In the genomic region with DNA sequence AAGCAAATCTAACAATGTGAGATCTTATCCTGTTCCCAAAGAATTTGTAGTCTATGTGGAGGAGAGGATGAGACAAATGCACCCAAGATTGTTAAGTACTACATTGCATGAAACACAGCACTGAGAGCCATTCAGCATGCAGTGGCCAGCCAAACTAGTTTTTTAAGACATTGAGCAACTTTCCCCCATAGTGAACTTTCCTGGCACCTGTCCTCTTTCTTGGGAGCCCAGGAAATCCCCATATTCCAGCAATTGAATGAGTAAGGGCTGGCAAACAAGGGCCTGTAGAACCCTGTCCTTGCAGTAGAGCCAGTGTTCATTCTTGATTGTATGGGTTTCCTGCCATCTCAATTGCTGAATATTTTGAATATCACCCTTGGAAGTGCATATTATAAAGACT, we compare ENCODE assay signal across 26 cellular contexts. TPM values are rescaled to one million over a fixed set of nuclear protein-coding genes. Genes with fewer than 3 reads are reported as not detected.
DNase-seq lines count a peak whose midpoint lies in the region; ATAC-seq and TF ChIP-seq lines count a peak whose summit lies in the region.
"Had no signal": no experiment of that assay in that cellular context is flagged by ENCODE, and none has a peak within 500 bp of the region (broad histone marks: within the 10 kb centered on the region; RNA-seq: fewer than 3 reads in every experiment).

No MANE protein-coding gene starts in this region.

- H3K4me3 ChIP-seq in choroid plexus epithelial cell (ENCODE audit: low read depth, low read length): no peak overlapping the region
- no peak overlapping the region for H3K4me3 ChIP-seq in heart left ventricle
- H3K4me3 ChIP-seq: lung, ovary, Peyer's patch, right atrium auricular region, SJCRH30, upper lobe of left lung had no signal

- TF ChIP-seq CTCF in choroid plexus epithelial cell (conservative IDR thresholded peaks at IDR 0.05; ENCODE audit: low read depth, low read length) (no peak), CD14-positive monocyte (IDR thresholded peaks at IDR 0.05) (no peak), heart left ventricle (IDR thresholded peaks at IDR 0.05) (no peak)

- H3K4me1 Mint-ChIP-seq in CD14-positive monocyte: no peaks in the 10 kb centered on the region
- H3K4me1 Mint-ChIP-seq: activated CD8-positive, alpha-beta memory T cell treated with anti-CD3 and anti-CD28 coated beads, Interleukin-2, amount 10 ng/mL, durations not matched to agents 7 days and 5 days; CD4-positive, CD25-positive, alpha-beta regulatory T cell had no signal

- H3K27ac ChIP-seq in heart left ventricle: no peak overlapping the region
- H3K27ac ChIP-seq: ovary, Peyer's patch, right atrium auricular region, SJCRH30, upper lobe of left lung had no signal

- no peaks in the 10 kb centered on the region for H3K27me3 ChIP-seq in heart left ventricle
- H3K27me3 ChIP-seq: ovary, Peyer's patch, right atrium auricular region, SJCRH30, upper lobe of left lung had no signal

- peaks cover 0 to 2% (median 0%) of the 10 kb centered on the region in 3 donors for H3K27me3 Mint-ChIP-seq in CD14-positive monocyte (ENCODE audit: low read depth in 3 of 3)
- H3K27me3 Mint-ChIP-seq: activated CD8-positive, alpha-beta memory T cell treated with anti-CD3 and anti-CD28 coated beads, Interleukin-2, amount 10 ng/mL, durations not matched to agents 7 days and 5 days; CD4-positive, CD25-positive, alpha-beta regulatory T cell had no signal

- peaks cover 0 to 6% (median 0%) of the 10 kb centered on the region in 7 donors for H3K9me3 Mint-ChIP-seq in CD14-positive monocyte
- H3K9me3 Mint-ChIP-seq: nephron progenitor cell, WTC11 had no signal

- H3K36me3 ChIP-seq in heart left ventricle: no peaks in the 10 kb centered on the region
- H3K36me3 ChIP-seq: ovary, Peyer's patch, right atrium auricular region, SJCRH30, upper lobe of left lung had no signal

- H3K27ac Mint-ChIP-seq in CD14-positive monocyte: no peak overlapping the region
- H3K27ac Mint-ChIP-seq: activated CD8-positive, alpha-beta memory T cell treated with anti-CD3 and anti-CD28 coated beads, Interleukin-2, amount 10 ng/mL, durations not matched to agents 7 days and 5 days; nephron progenitor cell; WTC11 had no signal

- no peaks in the 10 kb centered on the region for H3K4me1 ChIP-seq in heart left ventricle
- H3K4me1 ChIP-seq: Peyer's patch, right atrium auricular region, upper lobe of left lung had no signal

- no peaks in the 10 kb centered on the region for H3K9me3 ChIP-seq in heart left ventricle
- H3K9me3 ChIP-seq: ovary, Peyer's patch, right atrium auricular region, SJCRH30, upper lobe of left lung had no signal

- no peaks in the 10 kb centered on the region for H3K36me3 Mint-ChIP-seq in CD14-positive monocyte
- H3K36me3 Mint-ChIP-seq: activated CD8-positive, alpha-beta memory T cell treated with anti-CD3 and anti-CD28 coated beads, Interleukin-2, amount 10 ng/mL, durations not matched to agents 7 days and 5 days; CD4-positive, CD25-positive, alpha-beta regulatory T cell; WTC11 had no signal

- no peak for ATAC-seq in heart left ventricle
- ATAC-seq: activated CD8-positive, alpha-beta memory T cell treated with anti-CD3 and anti-CD28 coated beads, Interleukin-2, amount 10 ng/mL, durations not matched to agents 7 days and 5 days; WTC11 had no signal

- peak; percentile 60 for DNase-seq in NCI-H226
- DNase-seq in choroid plexus epithelial cell (ENCODE audit: low read depth): peak; percentile 10
- peak; percentile 23 for DNase-seq in iris pigment epithelial cell (ENCODE audit: low read depth)
- DNase-seq in stimulated activated CD4-positive, alpha-beta T cell treated with anti-CD3 and anti-CD28 coated beads, Interleukin-4, amount 100 ng/mL, for 1 hour: no peak
- DNase-seq in KG1 (lab: John Stamatoyannopoulos, UW): no peak
- DNase-seq in CD14-positive monocyte (ENCODE audit: low spot score): no peak
- no peak for DNase-seq in heart left ventricle
- DNase-seq: activated CD4-positive, alpha-beta T cell treated with anti-CD3 and anti-CD28 coated beads, Interleukin-2, amount 50 U/mL, for 1 hour; activated CD8-positive, alpha-beta memory T cell treated with anti-CD3 and anti-CD28 coated beads, Interleukin-2, amount 10 ng/mL, durations not matched to agents 7 days and 5 days; activated naive CD4-positive, alpha-beta T cell treated with Interleukin-2 at 50 U/mL for 16 hours; activated T-cell treated with anti-CD3 and anti-CD28 coated beads, Interleukin-2, amount 50 U/mL, for 48 hours; CD4-positive, CD25-positive, alpha-beta regulatory T cell; effector CD8-positive, alpha-beta T cell; erythroblast; NCI-H1092; NCI-H187 treated with DMSO at 0.1 percent for 48 hours; NCI-H526 treated with DMSO at 0.1 percent for 48 hours; nephron progenitor cell; ovary; Peyer's patch; stimulated activated CD4-positive, alpha-beta T cell treated with anti-CD3 and anti-CD28 coated beads, Interleukin-2, amount 100 ng/mL, for 48 hours had no signal

- TF ChIP-seq POLR2A in heart left ventricle (IDR thresholded peaks at IDR 0.05): no peak

- intact Hi-C loops in CD14-positive monocyte (cut with micrococcal nuclease) (no loop called here), heart left ventricle (cut with DNase I) (no loop called here)

- H3K4me3 Mint-ChIP-seq in CD14-positive monocyte: no peak overlapping the region
- H3K4me3 Mint-ChIP-seq: activated CD8-positive, alpha-beta memory T cell treated with anti-CD3 and anti-CD28 coated beads, Interleukin-2, amount 10 ng/mL, durations not matched to agents 7 days and 5 days; CD4-positive, CD25-positive, alpha-beta regulatory T cell; nephron progenitor cell; WTC11 had no signal

RNA-seq across cellular contexts. Expression of a gene that starts 58.8 kb away (rescaled TPM):
- polyA plus RNA-seq in CD14-positive monocyte (not detected), heart left ventricle (1 to 10 TPM; 3.0 to 6.2 TPM)
- total RNA-seq in heart left ventricle: 10 to 100 TPM in 7 of 9 donors, 1 to 10 TPM in 2; 7.1 to 16.5 (median 12.4) TPM
- total RNA-seq: activated CD8-positive, alpha-beta memory T cell treated with anti-CD3 and anti-CD28 coated beads, Interleukin-2, amount 10 ng/mL, durations not matched to agents 7 days and 5 days; CD4-positive, CD25-positive, alpha-beta regulatory T cell had no signal
- polyA plus RNA-seq: CD4-positive, CD25-positive, alpha-beta regulatory T cell had no signal

Comparison
In these comparisons a context has a peak if more than half of its experiments do, and no peak if none do; other contexts are left out.
1. DNase-seq: peak in NCI-H226 (single experiment), choroid plexus epithelial cell (single experiment) and iris pigment epithelial cell (single experiment); none in stimulated activated CD4-positive, alpha-beta T cell treated with anti-CD3 and anti-CD28 coated beads, Interleukin-4, amount 100 ng/mL, for 1 hour (single experiment), KG1 (single experiment), CD14-positive monocyte (single experiment) and heart left ventricle (0 of 5).